7 cellular contexts compared by ENCODE assay signal in genomic region chr3:129640985-129641384, GRCh38. TPM values are rescaled to one million over a fixed set of nuclear protein-coding genes. Genes with fewer than 3 reads are reported as not detected.
DNase-seq lines count a peak whose midpoint lies in the region; ATAC-seq, FAIRE-seq and TF ChIP-seq lines count a peak whose summit lies in the region.
"Not testable (repeated sequence)": the region's sequence is repeated elsewhere in the genome, so short reads cannot be mapped to it uniquely, and the experiment has no call there.

No MANE protein-coding gene starts in this region.

- H3K36me3 Mint-ChIP-seq in H9 (ENCODE audit: insufficient read depth in 1 of 3, low read depth in 3 of 3); activated CD4-positive, alpha-beta T cell treated with anti-CD3 and anti-CD28 coated beads, Interleukin-2, amount 10 ng/mL, durations not matched to agents 7 days and 5 days (ENCODE audit: low read depth): not testable (repeated sequence)

- H3K4me2 ChIP-seq in A549, result peak overlapping the region; percentile 67
- not testable (repeated sequence) for H3K4me2 ChIP-seq in H9 (ENCODE audit: insufficient read depth, insufficient read length, low read length); mesenchymal stem cell (ENCODE audit: low read length, poor library complexity, severe bottlenecking); trophoblast cell (ENCODE audit: low read length)

- peak overlapping the region; percentile 71 to 82 for H3K27ac ChIP-seq in A549
- H3K27ac ChIP-seq in H9 (ENCODE audit: insufficient read length, low read depth, low read length); left lung; mesenchymal stem cell (ENCODE audit: low read length, poor library complexity, severe bottlenecking): not testable (repeated sequence)
- H3K27ac ChIP-seq in trophoblast cell (ENCODE audit: low read depth, low read length), result peak overlapping the region; percentile 26
- H3K27ac ChIP-seq in upper lobe of left lung, result peak overlapping the region in 3 of 4 donors; percentile 35 to 43 (median 40)

- H3K27ac Mint-ChIP-seq in H9, result peak overlapping the region; percentile 31 to 77 (median 63); a peak in 5 of 7 replicates
- peak overlapping the region; percentile 25 for H3K27ac Mint-ChIP-seq in activated CD4-positive, alpha-beta T cell treated with anti-CD3 and anti-CD28 coated beads, Interleukin-2, amount 10 ng/mL, durations not matched to agents 7 days and 5 days

- not testable (repeated sequence) for H2BK5ac ChIP-seq in H9 (ENCODE audit: insufficient read length, low read length); mesenchymal stem cell (ENCODE audit: low read depth, low read length, poor library complexity, severe bottlenecking); trophoblast cell (ENCODE audit: low read depth, low read length, poor library complexity)

- peaks cover 17 to 18% of the 10 kb centered on the region in 2 experiments for H3K4me1 Mint-ChIP-seq in H9
- H3K4me1 Mint-ChIP-seq in activated CD4-positive, alpha-beta T cell treated with anti-CD3 and anti-CD28 coated beads, Interleukin-2, amount 10 ng/mL, durations not matched to agents 7 days and 5 days, result not testable (repeated sequence)

- H4K12ac ChIP-seq in trophoblast cell (ENCODE audit: low read depth, low read length), result not testable (repeated sequence)

- TF ChIP-seq EP300 in A549 (IDR thresholded peaks at IDR 0.05), result not testable (repeated sequence)
- peak in 1 of 4 donors; percentile 78 for TF ChIP-seq EP300 in upper lobe of left lung (IDR thresholded peaks at IDR 0.05)

- not testable (repeated sequence) for H3K4ac ChIP-seq in H9 (ENCODE audit: low read depth, low read length); mesenchymal stem cell (ENCODE audit: low read depth in 1 of 2, low read length in 2 of 2); trophoblast cell (ENCODE audit: low read depth, low read length)

- not testable (repeated sequence) for H3K4me3 Mint-ChIP-seq in H9; activated CD4-positive, alpha-beta T cell treated with anti-CD3 and anti-CD28 coated beads, Interleukin-2, amount 10 ng/mL, durations not matched to agents 7 days and 5 days

- H3K23me2 ChIP-seq in H9 (ENCODE audit: insufficient read length, low read depth, low read length, poor library complexity, severe bottlenecking), result not testable (repeated sequence)

- 28% methylated on average over 7 of the region's 7 CpGs for WGBS in A549 (ENCODE audit: missing lambda C conversion rate)
- no CpG with 5 or more reads among the region's 7 CpGs for WGBS in H9 (ENCODE audit: extremely low coverage, insufficient read length, low lambda C conversion rate)
- no CpG with 5 or more reads among the region's 7 CpGs for WGBS in mesenchymal stem cell
- WGBS in trophoblast cell (ENCODE audit: extremely low coverage, insufficient coverage, insufficient read length), result no CpG with 5 or more reads among the region's 7 CpGs
- WGBS in upper lobe of left lung, 2 donors, result 69 to 73% methylated on average over 7 of the region's 7 CpGs

- POLR2A ChIA-PET in A549 (lab: Yijun Ruan, JAX); activated CD4-positive, alpha-beta T cell treated with anti-CD3 and anti-CD28 coated beads, Interleukin-2, amount 10 ng/mL, durations not matched to agents 7 days and 5 days (lab: Charles Lee): not testable (repeated sequence)

- TF ChIP-seq POLR2A in A549 (IDR thresholded peaks at IDR 0.05; ENCODE audit: low read length); upper lobe of left lung (IDR thresholded peaks at IDR 0.05): not testable (repeated sequence)

- H3K9ac ChIP-seq in H9 (ENCODE audit: extremely low read depth, insufficient read length, low read length); mesenchymal stem cell (ENCODE audit: low read length); trophoblast cell (ENCODE audit: low read length): not testable (repeated sequence)

- peaks cover 19% of the 10 kb centered on the region for H3K4me1 ChIP-seq in A549
- H3K4me1 ChIP-seq in H9 (ENCODE audit: insufficient read depth, low read length); left lung; mesenchymal stem cell (ENCODE audit: control insufficient read depth, insufficient read depth, low read depth, low read length); trophoblast cell (ENCODE audit: control insufficient read depth in 1 of 2, insufficient read depth in 2 of 2, low read length in 2 of 2); upper lobe of left lung: not testable (repeated sequence)

- not testable (repeated sequence) for H2BK12ac ChIP-seq in H9 (ENCODE audit: insufficient read length, low read depth, low read length); mesenchymal stem cell (ENCODE audit: low read length in 2 of 2); trophoblast cell (ENCODE audit: low read length)

- ATAC-seq in A549 (peak in 1 of 2 experiments; percentile 64; a peak in 3 of 6 replicates), left lung (peak; percentile 42)
- not testable (repeated sequence) for ATAC-seq in upper lobe of left lung (ENCODE audit: low FRiP score in 2 of 2)

- not testable (repeated sequence) for H3K9me3 ChIP-seq in A549; H9 (ENCODE audit: control insufficient read depth, low read depth, low read length); left lung; mesenchymal stem cell (ENCODE audit: control insufficient read depth, low read length); trophoblast cell (ENCODE audit: insufficient read depth, low read depth, low read length); upper lobe of left lung

- H4K20me1 ChIP-seq in H9 (ENCODE audit: control insufficient read depth, insufficient read depth, insufficient read length), result not testable (repeated sequence)

- not testable (repeated sequence) for H3K56ac ChIP-seq in H9 (ENCODE audit: insufficient read length, low read depth, low read length)

- CTCF ChIA-PET in A549 (lab: Yijun Ruan, JAX), result interaction anchor here (1.5 kb wide), 1 partner anchor 9 kb away, joined by 5 read pairs; no protein-coding TSS in a partner anchor
- CTCF ChIA-PET in activated CD4-positive, alpha-beta T cell treated with anti-CD3 and anti-CD28 coated beads, Interleukin-2, amount 10 ng/mL, durations not matched to agents 7 days and 5 days (lab: Charles Lee), result interaction anchor here (1.5 kb wide), 1 partner anchor 10 kb away, joined by 3 read pairs; no protein-coding TSS in a partner anchor

- not testable (repeated sequence) for H3K9me3 Mint-ChIP-seq in H9; activated CD4-positive, alpha-beta T cell treated with anti-CD3 and anti-CD28 coated beads, Interleukin-2, amount 10 ng/mL, durations not matched to agents 7 days and 5 days

- H3K36me3 ChIP-seq in left lung; mesenchymal stem cell (ENCODE audit: control insufficient read depth in 1 of 2, insufficient read depth in 2 of 2, low read depth in 1 of 2, low read length in 2 of 2); trophoblast cell (ENCODE audit: control insufficient read depth in 1 of 2, insufficient read depth in 2 of 2, low read length in 2 of 2); upper lobe of left lung: not testable (repeated sequence)

- H2BK120ac ChIP-seq in H9 (ENCODE audit: low read depth, low read length, poor library complexity, severe bottlenecking); mesenchymal stem cell (ENCODE audit: low read depth, low read length); trophoblast cell (ENCODE audit: insufficient read depth, low read length, poor library complexity): not testable (repeated sequence)

- H2AK5ac ChIP-seq in H9 (ENCODE audit: insufficient read length, low read length); trophoblast cell (ENCODE audit: low read length): not testable (repeated sequence)
- peak overlapping the region; percentile 66 for H2AK5ac ChIP-seq in mesenchymal stem cell (ENCODE audit: low read length, severe bottlenecking)

- H3K14ac ChIP-seq in H9 (ENCODE audit: insufficient read depth, low read length); mesenchymal stem cell (ENCODE audit: low read length in 2 of 2); trophoblast cell (ENCODE audit: low read length): not testable (repeated sequence)

- not testable (repeated sequence) for H4K8ac ChIP-seq in H9 (replicated peaks; ENCODE audit: insufficient read length, low read depth, low read length); mesenchymal stem cell (ENCODE audit: low read length); trophoblast cell (ENCODE audit: low read depth, low read length)

- TF ChIP-seq RAD21 in A549 (conservative IDR thresholded peaks at IDR 0.05 in 1 of 2, IDR thresholded peaks at IDR 0.05 in 1 of 2), result not testable (repeated sequence)

- H4K5ac ChIP-seq in H9 (ENCODE audit: insufficient read length, low read depth, low read length), result not testable (repeated sequence)

- H3K79me2 ChIP-seq in H9 (ENCODE audit: insufficient read depth, low read length); trophoblast cell (ENCODE audit: control insufficient read depth, insufficient read depth, low read length, poor library complexity): not testable (repeated sequence)

- H4K91ac ChIP-seq in H9 (ENCODE audit: insufficient read length, low read depth, low read length); mesenchymal stem cell (ENCODE audit: low read length); trophoblast cell (ENCODE audit: low read depth, low read length): not testable (repeated sequence)

- DNase-seq in A549 (ENCODE audit: low read depth in 1 of 2, low spot score in 1 of 2) (peak in 1 of 2 experiments; percentile 41), trophoblast cell (peak; percentile 89 to 92)
- not testable (repeated sequence) for DNase-seq in H9; activated CD4-positive, alpha-beta T cell treated with anti-CD3 and anti-CD28 coated beads, Interleukin-2, amount 10 ng/mL, durations not matched to agents 7 days and 5 days; left lung; mesenchymal stem cell; upper lobe of left lung

- intact Hi-C loops in left lung (cut with DNase I), result not testable (repeated sequence)

- H3K18ac ChIP-seq in H9 (ENCODE audit: insufficient read length, low read depth, low read length); mesenchymal stem cell (ENCODE audit: low read depth in 1 of 2, low read length in 2 of 2); trophoblast cell (ENCODE audit: low read length): not testable (repeated sequence)

- not testable (repeated sequence) for H3T11ph ChIP-seq in H9 (ENCODE audit: low read length)

- H2BK15ac ChIP-seq in H9 (ENCODE audit: low read depth, low read length); mesenchymal stem cell (ENCODE audit: low read depth, poor library complexity, severe bottlenecking): not testable (repeated sequence)

- TF ChIP-seq CTCF in A549 (IDR thresholded peaks at IDR 0.05); H9 (conservative IDR thresholded peaks at IDR 0.05); left lung (IDR thresholded peaks at IDR 0.05); upper lobe of left lung (IDR thresholded peaks at IDR 0.05): not testable (repeated sequence)

- H3K27me3 ChIP-seq in H9 (ENCODE audit: insufficient read depth, low read length); left lung; mesenchymal stem cell (ENCODE audit: control insufficient read depth in 1 of 2, insufficient read depth in 1 of 2, low read length in 2 of 2); trophoblast cell (ENCODE audit: insufficient read depth, low read length); upper lobe of left lung: not testable (repeated sequence)

- not testable (repeated sequence) for FAIRE-seq in A549 (lab: Jason Lieb, UNC)

- not testable (repeated sequence) for H2AFZ ChIP-seq in H9 (ENCODE audit: low read length); mesenchymal stem cell (ENCODE audit: low read depth, low read length); trophoblast cell (ENCODE audit: insufficient read depth, low read length, poor library complexity)

- not testable (repeated sequence) for H3K23ac ChIP-seq in H9 (ENCODE audit: insufficient read length, low read depth, low read length); mesenchymal stem cell (ENCODE audit: low read length in 2 of 2); trophoblast cell (ENCODE audit: low read length)

- not testable (repeated sequence) for H3K27me3 Mint-ChIP-seq in H9 (ENCODE audit: low read depth); activated CD4-positive, alpha-beta T cell treated with anti-CD3 and anti-CD28 coated beads, Interleukin-2, amount 10 ng/mL, durations not matched to agents 7 days and 5 days

- H2BK20ac ChIP-seq in H9 (ENCODE audit: low read depth, low read length, poor library complexity, severe bottlenecking), result not testable (repeated sequence)

- H3K79me1 ChIP-seq in H9 (ENCODE audit: insufficient read depth, low read depth, low read length, poor library complexity, severe bottlenecking); mesenchymal stem cell (replicated peaks; ENCODE audit: low read length, poor library complexity, severe bottlenecking); trophoblast cell (ENCODE audit: low read length): not testable (repeated sequence)

- H3K4me3 ChIP-seq in A549, result 0 out of 3 replicates have a peak overlapping the region, but pooled peaks have one; percentile 22
- H3K4me3 ChIP-seq in left lung; mesenchymal stem cell (ENCODE audit: insufficient read depth in 1 of 2, low read depth in 1 of 2, low read length in 2 of 2); trophoblast cell (ENCODE audit: low read depth, low read length); upper lobe of left lung: not testable (repeated sequence)

RNA-seq across cellular contexts. Expression of gene PLXND1, which starts 34.5 kb away (rescaled TPM):
- 26.8 and 49.3 TPM in 2 replicates for polyA plus RNA-seq in A549 (2011; rRNA removed)
- 37.6 and 41.4 TPM in 2 replicates for polyA plus RNA-seq in A549 (2012; cell fraction: cytosol; rRNA removed)
- 133 and 136 TPM in 2 replicates for polyA plus RNA-seq in A549 (2012; cell fraction: nucleus; rRNA removed)
- 47.2 to 72.6 TPM (median 58.6 TPM) in 3 replicates for polyA plus RNA-seq in A549 (2017; fragmentation: RNase III; extraction: RNeasy Plus Mini Kit Qiagen cat#74134 plus additional on column Dnase treatment)
- polyA minus RNA-seq in A549 (2011; rRNA and poly(A)+ RNA removed), result 49.8 and 54.9 TPM in 2 replicates
- 48.4 and 50.9 TPM in 2 replicates for total RNA-seq in H9 (2021)
- total RNA-seq in activated CD4-positive, alpha-beta T cell treated with anti-CD3 and anti-CD28 coated beads, Interleukin-2, amount 10 ng/mL, durations not matched to agents 7 days and 5 days, result 1 to 10 TPM; 1.2 to 1.4 TPM
- 100 to 1,000 TPM; 198 to 259 TPM for total RNA-seq in left lung
- polyA plus RNA-seq in mesenchymal stem cell (2013, experiment 1 of 2), result 288 TPM
- polyA plus RNA-seq in mesenchymal stem cell (2013, experiment 2 of 2), result 288 TPM
- 282 and 293 TPM in 2 replicates for polyA plus RNA-seq in trophoblast cell (2013)
- 100 to 1,000 TPM in 5 of 6 donors, 10 to 100 TPM in 1; 95.3 to 607 (median 227) TPM for total RNA-seq in upper lobe of left lung

Comparison
In these comparisons a context has a peak if more than half of its experiments do, and no peak if none do; other contexts are left out.
1. RNA of gene PLXND1, which starts 34.5 kb away (total RNA-seq): 198 to 259 TPM in left lung, 95.3 to 607 TPM in upper lobe of left lung and 48.4 to 50.9 TPM in H9; 1.2 to 1.4 TPM in activated CD4-positive, alpha-beta T cell treated with anti-CD3 and anti-CD28 coated beads, Interleukin-2, amount 10 ng/mL, durations not matched to agents 7 days and 5 days; every median in the first group is over 10 times any median in the second.